Comparison of ENCODE assay signal across 20 cellular contexts in genomic region chr2:236915726-236916125, GRCh38.
DNase-seq lines count a peak whose midpoint lies in the region; ATAC-seq and TF ChIP-seq lines count a peak whose summit lies in the region.
"Had no signal": no experiment of that assay in that cellular context is flagged by ENCODE, and none has a peak within 500 bp of the region (broad histone marks: within the 10 kb centered on the region; RNA-seq: fewer than 3 reads in every experiment).

No MANE protein-coding gene starts in this region.

- intact Hi-C loops in Right ventricle myocardium inferior (cut with DNase I) (no loop called here), left ventricle myocardium superior (cut with micrococcal nuclease) (no loop called here), esophagus muscularis mucosa (cut with DNase I) (no loop called here)

- ATAC-seq in Right ventricle myocardium inferior (peak; percentile 20), left ventricle myocardium superior (no peak), HG02610 (IDR thresholded peaks at IDR 0.05; ENCODE audit: unreplicated experiment) (no peak), GM18502 (IDR thresholded peaks at IDR 0.05; ENCODE audit: poor library complexity, unreplicated experiment) (no peak)
- ATAC-seq: HepG2, PC-3, SK-N-SH treated with all-trans-retinoic acid at 6 μM for 48 hours had no signal

- no peak overlapping the region for H3K4me3 ChIP-seq in esophagus muscularis mucosa
- H3K4me3 ChIP-seq: SJCRH30 had no signal

- no peak for DNase-seq in Right ventricle myocardium inferior (ENCODE audit: missing footprints)
- DNase-seq in left ventricle myocardium superior, result no peak
- peak; percentile 60 for DNase-seq in esophagus muscularis mucosa (ENCODE audit: extremely low spot score)
- DNase-seq in neural crest cell (ENCODE audit: low read depth, low spot score), result no peak
- peak; percentile 6 for DNase-seq in ureter (ENCODE audit: low spot score)
- no peak for DNase-seq in KBM-7
- DNase-seq: CD4-positive, alpha-beta T cell; Kasumi-1; MV-4-11; NCI-H1105 treated with DMSO at 0.1 percent for 48 hours; NCI-H2029; NCI-H446; NCI-H524 treated with DMSO at 0.1 percent for 48 hours; NK-92 treated with Interleukin-12 subunit alpha and Interleukin-12 subunit beta, amount 100 ng/mL, for 24 hours; PC-3; SJCRH30 had no signal

- TF ChIP-seq CTCF in esophagus muscularis mucosa (IDR thresholded peaks at IDR 0.05) (no peak), neural crest cell (conservative IDR thresholded peaks at IDR 0.05) (no peak)

- no peaks in the 10 kb centered on the region for H3K36me3 ChIP-seq in esophagus muscularis mucosa
- H3K36me3 ChIP-seq: SJCRH30 had no signal

- in situ Hi-C loops in KBM-7 (cut with MboI; ENCODE audit: low pct_unique_long_range_greater_than_20kb, low sequenced_read_pairs), result no loop called here

- H3K4me3 Mint-ChIP-seq in neural crest cell, result peak overlapping the region; percentile 14
- H3K4me3 Mint-ChIP-seq: CD4-positive, alpha-beta T cell had no signal

- peak overlapping the region; percentile 30 for H3K27ac Mint-ChIP-seq in neural crest cell (ENCODE audit: unreplicated experiment)
- H3K27ac Mint-ChIP-seq: CD4-positive, alpha-beta T cell had no signal

- no peaks in the 10 kb centered on the region for H3K4me1 ChIP-seq in esophagus muscularis mucosa

- no peak overlapping the region for H3K27ac ChIP-seq in esophagus muscularis mucosa (replicated peaks in 1 of 4)
- H3K27ac ChIP-seq: SJCRH30 had no signal

- peaks cover 0 to 28% (median 0%) of the 10 kb centered on the region in 4 donors for H3K27me3 ChIP-seq in esophagus muscularis mucosa
- H3K27me3 ChIP-seq: SJCRH30 had no signal

- H3K36me3 Mint-ChIP-seq in neural crest cell (ENCODE audit: low read depth), result no peaks in the 10 kb centered on the region

- H3K27me3 Mint-ChIP-seq in neural crest cell (ENCODE audit: low read depth), result no peaks in the 10 kb centered on the region

- H3K4me1 Mint-ChIP-seq in neural crest cell, result peaks cover 78% of the 10 kb centered on the region

- no peak for TF ChIP-seq EP300 in esophagus muscularis mucosa (IDR thresholded peaks at IDR 0.05)

- no peaks in the 10 kb centered on the region for H3K9me3 ChIP-seq in esophagus muscularis mucosa

- 89% methylated on average over 8 of the region's 8 CpGs for WGBS in esophagus muscularis mucosa

- H3K9me3 Mint-ChIP-seq in neural crest cell, result peaks cover 6% of the 10 kb centered on the region
- H3K9me3 Mint-ChIP-seq: CD4-positive, alpha-beta T cell had no signal

- no peak for TF ChIP-seq POLR2A in esophagus muscularis mucosa (IDR thresholded peaks at IDR 0.05; ENCODE audit: low read depth)

Comparison
In these comparisons a context has a peak if more than half of its experiments do, and no peak if none do; other contexts are left out.
1. DNase-seq: peak in esophagus muscularis mucosa (single experiment) and ureter (single experiment); none in Right ventricle myocardium inferior (single experiment), left ventricle myocardium superior (single experiment), neural crest cell (single experiment) and KBM-7 (single experiment).